ENCODE assay signal across 23 cellular contexts in genomic region chr9:95833549-95834178, GRCh38.
"Had no signal": no experiment of that assay in that cellular context is flagged by ENCODE, and none has a peak within 500 bp of the region (broad histone marks: within the 10 kb centered on the region; RNA-seq: fewer than 3 reads in every experiment).

No MANE protein-coding gene starts in this region.

- H3K36me3 Mint-ChIP-seq: brain, WTC11 had no signal

- ATAC-seq: T-helper 17 cell, WTC11 had no signal

- H3K4me1 ChIP-seq: Peyer's patch had no signal

- DNase-seq: activated CD4-positive, alpha-beta T cell treated with anti-CD3 and anti-CD28 coated beads for 48 hours; activated CD4-positive, alpha-beta T cell treated with anti-CD3 and anti-CD28 coated beads, Interleukin-2, amount 50 U/mL, for 4 hours; activated CD4-positive, CD25-positive, alpha-beta regulatory T cell treated with anti-CD3 and anti-CD28 coated beads, Interleukin-2, amount 50 U/mL, for 72 hours; activated CD8-positive, alpha-beta memory T cell treated with anti-CD3 and anti-CD28 coated beads, Interleukin-2, amount 50 U/mL, for 48 hours; activated effector memory CD4-positive, alpha-beta T cell treated with Interleukin-2 at 50 U/mL for 16 hours; activated naive CD4-positive, alpha-beta T cell; activated naive CD8-positive, alpha-beta T cell treated with anti-CD3 and anti-CD28 coated beads, Interleukin-2, amount 50 U/mL, for 24 hours; activated T-cell treated with anti-CD3 and anti-CD28 coated beads, Interleukin-2, amount 50 U/mL, for 1 hour; amygdala; Kasumi-1; NCI-H1105 treated with DMSO at 0.1 percent for 48 hours; NCI-H1436 treated with DMSO at 0.1 percent for 48 hours; NCI-H187; NCI-H2081; NCI-H524; Peyer's patch; SIG-M5; T-helper 17 cell; T-helper 9 cell had no signal

- H3K4me3 ChIP-seq: Peyer's patch had no signal

- H3K27ac Mint-ChIP-seq: activated naive CD4-positive, alpha-beta T cell treated with anti-CD3 and anti-CD28 coated beads, Interleukin-2, amount 50 U/mL, for 72 hours; T-helper 17 cell; WTC11 had no signal

- H3K4me1 Mint-ChIP-seq: brain, WTC11 had no signal

- FAIRE-seq: astrocyte had no signal

- H3K27me3 ChIP-seq: Peyer's patch had no signal

- H3K27ac ChIP-seq: Peyer's patch had no signal

- H3K36me3 ChIP-seq: Peyer's patch had no signal

- H3K4me3 Mint-ChIP-seq: activated naive CD8-positive, alpha-beta T cell treated with anti-CD3 and anti-CD28 coated beads, Interleukin-2, amount 50 U/mL, for 24 hours; brain; T-helper 17 cell; WTC11 had no signal

- H3K27me3 Mint-ChIP-seq: activated naive CD8-positive, alpha-beta T cell treated with anti-CD3 and anti-CD28 coated beads, Interleukin-2, amount 50 U/mL, for 24 hours; brain had no signal

- H3K9me3 Mint-ChIP-seq: activated naive CD8-positive, alpha-beta T cell treated with anti-CD3 and anti-CD28 coated beads, Interleukin-2, amount 50 U/mL, for 24 hours; WTC11 had no signal

- H3K9me3 ChIP-seq: Peyer's patch had no signal
